ENCODE assay signal across 12 cellular contexts in the genomic region with DNA sequence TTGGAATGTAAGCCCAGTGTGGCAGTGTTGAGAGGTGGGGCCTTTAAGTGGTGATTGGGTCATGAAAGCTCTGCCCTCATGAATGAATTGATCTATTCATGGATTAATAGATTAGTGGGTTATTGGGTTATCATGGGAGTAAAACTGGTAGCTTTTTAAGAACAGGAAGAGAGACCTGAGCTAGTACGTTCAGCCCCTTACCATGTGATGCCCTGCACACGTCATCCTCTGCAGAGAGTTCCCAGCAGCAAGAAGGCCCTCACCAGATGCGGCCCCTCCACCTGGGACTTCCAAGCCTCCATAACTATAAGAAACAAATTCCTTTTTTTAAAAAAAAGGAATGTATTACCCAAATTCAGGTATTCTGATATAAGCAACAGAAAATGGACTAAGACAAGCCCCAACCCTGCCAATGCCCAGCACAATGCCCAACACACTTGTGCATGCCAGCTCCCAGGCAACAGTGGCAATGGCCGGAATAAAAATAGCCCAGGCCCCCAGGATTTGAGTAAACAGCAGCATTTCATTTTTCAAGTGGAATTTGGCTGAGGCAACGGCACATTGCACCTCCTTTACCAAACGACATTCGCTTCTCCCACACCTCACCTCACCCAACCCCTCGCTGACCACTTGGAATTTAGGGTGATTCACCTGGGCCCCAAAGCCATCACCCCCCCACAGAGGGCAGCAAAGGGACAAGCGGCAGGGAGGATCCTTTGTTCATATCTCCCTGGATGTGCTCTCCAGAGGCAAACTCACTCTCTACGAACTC.
DNase-seq lines count a peak whose midpoint lies in the region; ATAC-seq and TF ChIP-seq lines count a peak whose summit lies in the region.
"Had no signal": no experiment of that assay in that cellular context is flagged by ENCODE, and none has a peak within 500 bp of the region (broad histone marks: within the 10 kb centered on the region; RNA-seq: fewer than 3 reads in every experiment).

No MANE protein-coding gene starts in this region.

- H3K36me3 ChIP-seq in Caco-2 (ENCODE audit: control insufficient read depth, insufficient read depth, low read length) (no peaks in the 10 kb centered on the region), right atrium auricular region (no peaks in the 10 kb centered on the region), PC-3 (ENCODE audit: low read depth, low read length) (no peaks in the 10 kb centered on the region)

- no TSS peak for BruUV-seq in Caco-2 (replicated peaks; lab: Mats Ljungman, UMichigan)
- BruUV-seq in PC-3 (replicated peaks; lab: Mats Ljungman, UMichigan), result no TSS peak

- no peaks in the 10 kb centered on the region for H3K9me2 ChIP-seq in PC-3 (replicated peaks; ENCODE audit: low read length)

- H3K9ac ChIP-seq in PC-3 (ENCODE audit: low read length), result no peak overlapping the region

- no peak overlapping the region for H3K4me3 ChIP-seq in Caco-2 (ENCODE audit: low read depth, low read length)
- H3K4me3 ChIP-seq in right atrium auricular region, result no peak overlapping the region
- no peak overlapping the region for H3K4me3 ChIP-seq in PC-3 (ENCODE audit: low read length)

- H3K27ac ChIP-seq in right atrium auricular region (peak overlapping the region; percentile 86 to 90), PC-3 (ENCODE audit: low read length) (no peak overlapping the region)

- H3K36me3 Mint-ChIP-seq in Caco-2 (ENCODE audit: insufficient read depth, unreplicated experiment) (no peaks in the 10 kb centered on the region), osteocyte (ENCODE audit: unreplicated experiment) (no peaks in the 10 kb centered on the region)
- H3K36me3 Mint-ChIP-seq in activated CD8-positive, alpha-beta T cell treated with anti-CD3 and anti-CD28 coated beads, Interleukin-2, amount 10 ng/mL, durations not matched to agents 7 days and 5 days (ENCODE audit: low read depth), result no peaks in the 10 kb centered on the region

- H2AFZ ChIP-seq in PC-3 (ENCODE audit: low read length), result no peak overlapping the region

- ATAC-seq in activated CD8-positive, alpha-beta T cell treated with anti-CD3 and anti-CD28 coated beads, Interleukin-2, amount 10 ng/mL, durations not matched to agents 7 days and 5 days, result no peak
- ATAC-seq in HG03175 (IDR thresholded peaks at IDR 0.05; ENCODE audit: unreplicated experiment), result no peak
- no peak for ATAC-seq in GM19324 (IDR thresholded peaks at IDR 0.05; ENCODE audit: low FRiP score, unreplicated experiment)
- no peak for ATAC-seq in PC-3

- peak; percentile 31 for DNase-seq in Caco-2
- no peak for DNase-seq in activated CD8-positive, alpha-beta T cell treated with anti-CD3 and anti-CD28 coated beads, Interleukin-2, amount 10 ng/mL, durations not matched to agents 7 days and 5 days
- no peak for DNase-seq in right atrium auricular region (ENCODE audit: low spot score)
- no peak for DNase-seq in osteocyte (ENCODE audit: extremely low spot score, unreplicated experiment)
- DNase-seq in PC-3, result no peak
- DNase-seq in HuH-7 (ENCODE audit: low spot score), result no peak
- DNase-seq: activated CD4-positive, alpha-beta T cell treated with anti-CD3 and anti-CD28 coated beads, Interleukin-2, amount 50 U/mL, for 1 hour; nucleus accumbens; stimulated activated CD4-positive, alpha-beta T cell treated with anti-CD3 and anti-CD28 coated beads, Interleukin-2, amount 100 ng/mL, for 24 hours; substantia nigra had no signal

- H4K20me1 ChIP-seq in PC-3 (ENCODE audit: low read length), result no peaks in the 10 kb centered on the region

- H3K27me3 ChIP-seq in Caco-2 (replicated peaks; ENCODE audit: control insufficient read depth, insufficient read depth, low read length) (no peaks in the 10 kb centered on the region), right atrium auricular region (no peaks in the 10 kb centered on the region), PC-3 (ENCODE audit: low read length) (no peaks in the 10 kb centered on the region)

- intact Hi-C loops in Caco-2 (cut with micrococcal nuclease; ENCODE audit: unreplicated experiment) (loop anchor here (1.0 kb wide), 1 partner anchor 171 kb away; no protein-coding TSS in a partner anchor), PC-3 (cut with micrococcal nuclease) (no loop called here)

- H3K27me3 Mint-ChIP-seq in Caco-2 (ENCODE audit: insufficient read depth, unreplicated experiment) (no peaks in the 10 kb centered on the region), osteocyte (ENCODE audit: unreplicated experiment) (no peaks in the 10 kb centered on the region)
- no peaks in the 10 kb centered on the region for H3K27me3 Mint-ChIP-seq in activated CD8-positive, alpha-beta T cell treated with anti-CD3 and anti-CD28 coated beads, Interleukin-2, amount 10 ng/mL, durations not matched to agents 7 days and 5 days (ENCODE audit: low read depth)

- H3K4me1 ChIP-seq in Caco-2 (peaks cover 6% of the 10 kb centered on the region), right atrium auricular region (peaks cover 0 to 73% of the 10 kb centered on the region in 2 donors), PC-3 (ENCODE audit: insufficient read depth, low read length) (no peaks in the 10 kb centered on the region)

- H3K4me3 Mint-ChIP-seq in Caco-2 (ENCODE audit: unreplicated experiment), result no peak overlapping the region
- H3K4me3 Mint-ChIP-seq in activated CD8-positive, alpha-beta T cell treated with anti-CD3 and anti-CD28 coated beads, Interleukin-2, amount 10 ng/mL, durations not matched to agents 7 days and 5 days, result no peak overlapping the region
- H3K4me3 Mint-ChIP-seq in osteocyte (ENCODE audit: unreplicated experiment), result no peak overlapping the region

- H3K9me3 ChIP-seq in Caco-2, result no peaks in the 10 kb centered on the region
- no peaks in the 10 kb centered on the region for H3K9me3 ChIP-seq in right atrium auricular region
- H3K9me3 ChIP-seq in PC-3 (ENCODE audit: low read length), result no peaks in the 10 kb centered on the region

- H3K79me2 ChIP-seq in PC-3 (ENCODE audit: low read length), result no peaks in the 10 kb centered on the region

- CTCF ChIA-PET in Caco-2 (lab: Charles Lee), result no interaction called here
- CTCF ChIA-PET in activated CD8-positive, alpha-beta T cell treated with anti-CD3 and anti-CD28 coated beads, Interleukin-2, amount 10 ng/mL, durations not matched to agents 7 days and 5 days (lab: Charles Lee), result interaction anchor here (0.8 to 2.9 kb wide), 2 partner anchors 13 to 14 kb away, joined by 3 to 17 read pairs; no protein-coding TSS in a partner anchor
- CTCF ChIA-PET in PC-3 (lab: Charles Lee), result no interaction called here

- H3K4me2 ChIP-seq in PC-3 (ENCODE audit: low read length), result no peak overlapping the region

- no peak overlapping the region for H3K27ac Mint-ChIP-seq in Caco-2 (ENCODE audit: unreplicated experiment)
- H3K27ac Mint-ChIP-seq in activated CD8-positive, alpha-beta T cell treated with anti-CD3 and anti-CD28 coated beads, Interleukin-2, amount 10 ng/mL, durations not matched to agents 7 days and 5 days, result peak overlapping the region; percentile 41
- peak overlapping the region; percentile 36 for H3K27ac Mint-ChIP-seq in osteocyte (ENCODE audit: unreplicated experiment)

- H3K4me1 Mint-ChIP-seq in Caco-2 (ENCODE audit: low read depth, unreplicated experiment) (peaks cover 20% of the 10 kb centered on the region), osteocyte (ENCODE audit: unreplicated experiment) (peaks cover 47% of the 10 kb centered on the region)
- peaks cover 36% of the 10 kb centered on the region for H3K4me1 Mint-ChIP-seq in activated CD8-positive, alpha-beta T cell treated with anti-CD3 and anti-CD28 coated beads, Interleukin-2, amount 10 ng/mL, durations not matched to agents 7 days and 5 days (ENCODE audit: low read depth)

- H3K9me3 Mint-ChIP-seq in Caco-2 (ENCODE audit: unreplicated experiment) (no peaks in the 10 kb centered on the region), osteocyte (ENCODE audit: unreplicated experiment) (no peaks in the 10 kb centered on the region)
- no peaks in the 10 kb centered on the region for H3K9me3 Mint-ChIP-seq in activated CD8-positive, alpha-beta T cell treated with anti-CD3 and anti-CD28 coated beads, Interleukin-2, amount 10 ng/mL, durations not matched to agents 7 days and 5 days (ENCODE audit: insufficient read depth)

- no peaks in the 10 kb centered on the region for H3F3A ChIP-seq in PC-3 (ENCODE audit: low read length, unreplicated experiment)

- no peak for TF ChIP-seq CTCF in Caco-2 (IDR thresholded peaks at IDR 0.05; ENCODE audit: insufficient read depth in 1 of 2, low read depth in 1 of 2, low read length in 1 of 2, severe bottlenecking in 1 of 2, unreplicated experiment in 1 of 2)
- TF ChIP-seq CTCF in right atrium auricular region (IDR thresholded peaks at IDR 0.05), result peak in 1 of 2 donors; percentile 47
- TF ChIP-seq CTCF in osteocyte (IDR thresholded peaks at IDR 0.05), result no peak
- TF ChIP-seq CTCF in PC-3 (conservative IDR thresholded peaks at IDR 0.05; ENCODE audit: low read depth, low read length), result no peak

- POLR2A ChIA-PET in Caco-2 (lab: Charles Lee) (no interaction called here), PC-3 (lab: Charles Lee; ENCODE audit: unreplicated experiment) (no interaction called here)
- POLR2A ChIA-PET in activated CD8-positive, alpha-beta T cell treated with anti-CD3 and anti-CD28 coated beads, Interleukin-2, amount 10 ng/mL, durations not matched to agents 7 days and 5 days (lab: Charles Lee), result interaction anchor here (0.6 to 1.3 kb wide), 3 partner anchors 15 to 45 kb away, joined by 3 to 4 read pairs (median 3); no protein-coding TSS in a partner anchor

Comparison
In these comparisons a context has a peak if more than half of its experiments do, and no peak if none do; other contexts are left out.
1. DNase-seq: peak in Caco-2 (2 of 2); none in activated CD8-positive, alpha-beta T cell treated with anti-CD3 and anti-CD28 coated beads, Interleukin-2, amount 10 ng/mL, durations not matched to agents 7 days and 5 days (single experiment), right atrium auricular region (single experiment), osteocyte (single experiment), PC-3 (single experiment) and HuH-7 (single experiment).